1 cellular context compared by ENCODE assay signal in the genomic region with DNA sequence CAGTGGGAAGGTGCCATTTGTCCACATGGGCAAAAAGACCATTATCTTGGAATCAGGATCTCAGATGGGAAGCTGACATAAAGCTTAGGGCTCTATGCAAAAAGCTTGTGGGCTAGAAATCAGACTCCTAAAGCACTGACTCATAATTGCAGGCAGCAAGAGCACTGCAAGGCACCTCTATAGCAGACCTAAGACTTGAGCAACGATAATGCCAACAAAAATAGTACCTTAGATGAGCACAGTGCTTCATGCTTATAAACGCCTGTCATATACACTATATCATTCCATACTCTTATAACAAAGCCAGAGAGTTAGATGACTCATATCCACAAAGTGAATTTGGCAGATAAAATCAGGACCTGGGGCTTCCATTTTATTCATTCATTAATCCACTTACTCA.
TF ChIP-seq lines count a peak whose summit lies in the region.

No MANE protein-coding gene starts in this region.

TF ChIP-seq in GM23338, 12 proteins besides CTCF, POLR2A, EP300 and RAD21 (continued from another document):
- TF ChIP-seq, protein P1, sequence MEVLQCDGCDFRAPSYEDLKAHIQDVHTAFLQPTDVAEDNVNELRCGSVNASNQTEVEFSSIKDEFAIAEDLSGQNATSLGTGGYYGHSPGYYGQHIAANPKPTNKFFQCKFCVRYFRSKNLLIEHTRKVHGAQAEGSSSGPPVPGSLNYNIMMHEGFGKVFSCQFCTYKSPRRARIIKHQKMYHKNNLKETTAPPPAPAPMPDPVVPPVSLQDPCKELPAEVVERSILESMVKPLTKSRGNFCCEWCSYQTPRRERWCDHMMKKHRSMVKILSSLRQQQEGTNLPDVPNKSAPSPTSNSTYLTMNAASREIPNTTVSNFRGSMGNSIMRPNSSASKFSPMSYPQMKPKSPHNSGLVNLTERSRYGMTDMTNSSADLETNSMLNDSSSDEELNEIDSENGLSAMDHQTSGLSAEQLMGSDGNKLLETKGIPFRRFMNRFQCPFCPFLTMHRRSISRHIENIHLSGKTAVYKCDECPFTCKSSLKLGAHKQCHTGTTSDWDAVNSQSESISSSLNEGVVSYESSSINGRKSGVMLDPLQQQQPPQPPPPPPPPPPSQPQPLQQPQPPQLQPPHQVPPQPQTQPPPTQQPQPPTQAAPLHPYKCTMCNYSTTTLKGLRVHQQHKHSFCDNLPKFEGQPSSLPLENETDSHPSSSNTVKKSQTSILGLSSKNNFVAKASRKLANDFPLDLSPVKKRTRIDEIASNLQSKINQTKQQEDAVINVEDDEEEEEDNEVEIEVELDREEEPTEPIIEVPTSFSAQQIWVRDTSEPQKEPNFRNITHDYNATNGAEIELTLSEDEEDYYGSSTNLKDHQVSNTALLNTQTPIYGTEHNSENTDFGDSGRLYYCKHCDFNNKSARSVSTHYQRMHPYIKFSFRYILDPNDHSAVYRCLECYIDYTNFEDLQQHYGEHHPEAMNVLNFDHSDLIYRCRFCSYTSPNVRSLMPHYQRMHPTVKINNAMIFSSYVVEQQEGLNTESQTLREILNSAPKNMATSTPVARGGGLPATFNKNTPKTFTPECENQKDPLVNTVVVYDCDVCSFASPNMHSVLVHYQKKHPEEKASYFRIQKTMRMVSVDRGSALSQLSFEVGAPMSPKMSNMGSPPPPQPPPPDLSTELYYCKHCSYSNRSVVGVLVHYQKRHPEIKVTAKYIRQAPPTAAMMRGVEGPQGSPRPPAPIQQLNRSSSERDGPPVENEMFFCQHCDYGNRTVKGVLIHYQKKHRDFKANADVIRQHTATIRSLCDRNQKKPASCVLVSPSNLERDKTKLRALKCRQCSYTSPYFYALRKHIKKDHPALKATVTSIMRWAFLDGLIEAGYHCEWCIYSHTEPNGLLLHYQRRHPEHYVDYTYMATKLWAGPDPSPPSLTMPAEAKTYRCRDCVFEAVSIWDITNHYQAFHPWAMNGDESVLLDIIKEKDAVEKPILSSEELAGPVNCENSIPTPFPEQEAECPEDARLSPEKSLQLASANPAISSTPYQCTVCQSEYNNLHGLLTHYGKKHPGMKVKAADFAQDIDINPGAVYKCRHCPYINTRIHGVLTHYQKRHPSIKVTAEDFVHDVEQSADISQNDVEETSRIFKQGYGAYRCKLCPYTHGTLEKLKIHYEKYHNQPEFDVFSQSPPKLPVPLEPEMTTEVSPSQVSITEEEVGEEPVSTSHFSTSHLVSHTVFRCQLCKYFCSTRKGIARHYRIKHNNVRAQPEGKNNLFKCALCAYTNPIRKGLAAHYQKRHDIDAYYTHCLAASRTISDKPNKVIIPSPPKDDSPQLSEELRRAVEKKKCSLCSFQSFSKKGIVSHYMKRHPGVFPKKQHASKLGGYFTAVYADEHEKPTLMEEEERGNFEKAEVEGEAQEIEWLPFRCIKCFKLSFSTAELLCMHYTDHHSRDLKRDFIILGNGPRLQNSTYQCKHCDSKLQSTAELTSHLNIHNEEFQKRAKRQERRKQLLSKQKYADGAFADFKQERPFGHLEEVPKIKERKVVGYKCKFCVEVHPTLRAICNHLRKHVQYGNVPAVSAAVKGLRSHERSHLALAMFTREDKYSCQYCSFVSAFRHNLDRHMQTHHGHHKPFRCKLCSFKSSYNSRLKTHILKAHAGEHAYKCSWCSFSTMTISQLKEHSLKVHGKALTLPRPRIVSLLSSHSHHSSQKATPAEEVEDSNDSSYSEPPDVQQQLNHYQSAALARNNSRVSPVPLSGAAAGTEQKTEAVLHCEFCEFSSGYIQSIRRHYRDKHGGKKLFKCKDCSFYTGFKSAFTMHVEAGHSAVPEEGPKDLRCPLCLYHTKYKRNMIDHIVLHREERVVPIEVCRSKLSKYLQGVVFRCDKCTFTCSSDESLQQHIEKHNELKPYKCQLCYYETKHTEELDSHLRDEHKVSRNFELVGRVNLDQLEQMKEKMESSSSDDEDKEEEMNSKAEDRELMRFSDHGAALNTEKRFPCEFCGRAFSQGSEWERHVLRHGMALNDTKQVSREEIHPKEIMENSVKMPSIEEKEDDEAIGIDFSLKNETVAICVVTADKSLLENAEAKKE (CRISPR knock-in tag; IDR thresholded peaks at IDR 0.05) = no peak
